In the genomic region with DNA sequence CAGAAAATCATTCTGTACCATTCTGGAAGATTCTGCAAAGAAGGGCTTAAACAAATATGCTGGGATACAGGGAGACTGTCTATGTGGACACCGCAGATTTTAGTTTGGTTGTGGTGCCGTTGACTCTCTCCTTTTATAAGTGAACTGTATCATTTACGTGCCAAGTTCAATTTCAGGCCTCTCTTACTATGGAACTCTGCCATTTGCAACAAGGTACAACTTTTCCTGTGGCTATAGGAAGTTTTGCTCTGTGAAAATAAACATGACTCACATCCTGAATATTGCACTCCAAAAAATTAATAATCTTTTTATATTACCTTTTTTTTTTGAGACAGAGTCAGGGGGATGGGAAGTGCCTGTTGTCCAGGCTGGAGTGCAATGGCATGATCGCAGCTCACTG, we compare ENCODE assay signal across 1 cellular context.
TF ChIP-seq lines count a peak whose summit lies in the region.

No MANE protein-coding gene starts in this region.

TF ChIP-seq in endothelial cell of umbilical vein, 7 proteins besides CTCF, POLR2A, EP300 and RAD21:
- TF ChIP-seq FOS (IDR thresholded peaks at IDR 0.05; ENCODE audit: borderline replicate concordance, insufficient read depth, low read length) (peak; percentile 41), GATA2 (IDR thresholded peaks at IDR 0.05; ENCODE audit: insufficient read depth, insufficient read length, low read depth, low read length) (no peak), POLR2AphosphoS5 (IDR thresholded peaks at IDR 0.05; ENCODE audit: insufficient read depth, low read depth, low read length) (peak; percentile 27), JUN (IDR thresholded peaks at IDR 0.05; ENCODE audit: borderline replicate concordance, insufficient read depth, insufficient read length, low read depth) (peak; percentile 47), MYC (IDR thresholded peaks at IDR 0.05; ENCODE audit: low read depth, low read length) (no peak), EZH2 (IDR thresholded peaks at IDR 0.05; ENCODE audit: borderline replicate concordance, low read depth, low read length, severe bottlenecking) (no peak)
- TF ChIP-seq, protein P1, sequence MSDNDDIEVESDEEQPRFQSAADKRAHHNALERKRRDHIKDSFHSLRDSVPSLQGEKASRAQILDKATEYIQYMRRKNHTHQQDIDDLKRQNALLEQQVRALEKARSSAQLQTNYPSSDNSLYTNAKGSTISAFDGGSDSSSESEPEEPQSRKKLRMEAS (IDR thresholded peaks at IDR 0.05; ENCODE audit: insufficient read depth, insufficient read length), result no peak
TF ChIP-seq in endothelial cell of umbilical vein: peak in this region for 3.
